ENCODE assay signal across 36 cellular contexts in the genomic region with DNA sequence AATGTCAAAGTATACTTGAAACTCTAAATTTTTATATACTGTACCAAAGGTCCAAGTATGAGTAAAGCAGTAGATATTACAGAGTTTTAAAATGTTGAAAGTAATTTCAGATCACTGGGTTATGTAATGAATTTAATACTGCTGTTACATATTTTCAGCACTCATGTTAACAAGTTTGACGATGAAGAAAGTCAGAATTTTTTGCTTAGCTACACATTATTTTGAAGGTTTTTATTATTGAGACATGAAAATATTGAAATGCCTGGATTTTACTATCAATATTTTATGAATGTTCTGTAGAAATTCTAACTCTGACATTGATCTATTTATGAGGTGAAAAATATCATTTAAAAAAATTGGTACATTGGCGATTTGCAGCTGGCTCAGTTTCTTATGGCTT.
"Had no signal": no experiment of that assay in that cellular context is flagged by ENCODE, and none has a peak within 500 bp of the region (broad histone marks: within the 10 kb centered on the region; RNA-seq: fewer than 3 reads in every experiment).

No MANE protein-coding gene starts in this region.

- H3K4me3 ChIP-seq: MG63 had no signal

- H3K27me3 ChIP-seq: MG63 had no signal

- DNase-seq: Kasumi-1, MG63, MM.1S, MV-4-11, NCI-H1048, NCI-H1092, NCI-H1092 treated with DMSO at 0.1 percent for 48 hours, NCI-H1105, NCI-H1105 treated with DMSO at 0.1 percent for 48 hours, NCI-H1417, NCI-H1417 treated with DMSO at 0.1 percent for 48 hours, NCI-H1436, NCI-H1436 treated with DMSO at 0.1 percent for 48 hours, NCI-H146, NCI-H1694, NCI-H1694 treated with DMSO at 0.1 percent for 48 hours, NCI-H187, NCI-H187 treated with DMSO at 0.1 percent for 48 hours, NCI-H1930, NCI-H2029, NCI-H2029 treated with DMSO at 0.1 percent for 48 hours, NCI-H2081, NCI-H2081 treated with DMSO at 0.1 percent for 48 hours, NCI-H2107, NCI-H2171, NCI-H2171 treated with DMSO at 0.1 percent for 48 hours, NCI-H2227 treated with DMSO at 0.1 percent for 48 hours, NCI-H226, NCI-H345, NCI-H446, NCI-H446 treated with DMSO at 0.1 percent for 48 hours, NCI-H510A, NCI-H510A treated with DMSO at 0.1 percent for 48 hours, NCI-H524, NCI-H524 treated with DMSO at 0.1 percent for 48 hours, NCI-H526 had no signal

- H3K36me3 ChIP-seq: MG63 had no signal

- H3K9me3 ChIP-seq: MG63 had no signal
